ENCODE assay signal across 8 cellular contexts in genomic region chr1:230308039-230308438, GRCh38.
A peak's percentile ranks its signal among the peaks of the same experiment; 100 is the strongest.
DNase-seq lines count a peak whose midpoint lies in the region; FAIRE-seq lines count a peak whose summit lies in the region.

No MANE protein-coding gene starts in this region.

- H3K9ac ChIP-seq in mesendoderm (ENCODE audit: low read length) = no peak overlapping the region

- H2AK5ac ChIP-seq in mesendoderm (ENCODE audit: low read length) = no peak overlapping the region

- no peaks in the 10 kb centered on the region for H3K36me3 ChIP-seq in mesendoderm (ENCODE audit: control insufficient read depth, insufficient read depth, low read length)

- H3K18ac ChIP-seq in mesendoderm (ENCODE audit: low read length) = no peak overlapping the region

- H3K4me3 ChIP-seq in mesendoderm (ENCODE audit: low read length) = no peak overlapping the region

- FAIRE-seq in urothelium cell line (lab: Jason Lieb, UNC) = no peak

- H3K4ac ChIP-seq in mesendoderm (ENCODE audit: low read depth, low read length) = no peak overlapping the region

- no peaks in the 10 kb centered on the region for H3K4me1 ChIP-seq in mesendoderm (ENCODE audit: control insufficient read depth, low read depth, low read length)

- H3K79me2 ChIP-seq in mesendoderm (ENCODE audit: control insufficient read depth, insufficient read depth, low read length) = no peaks in the 10 kb centered on the region

- no CpG with 5 or more reads among the region's 8 CpGs for WGBS in mesendoderm (ENCODE audit: extremely low coverage, insufficient coverage, low lambda C conversion rate)

- H2BK15ac ChIP-seq in mesendoderm (replicated peaks; ENCODE audit: low read depth) = no peak overlapping the region

- no peak overlapping the region for H3K56ac ChIP-seq in mesendoderm (ENCODE audit: low read length)

- no peak overlapping the region for H4K5ac ChIP-seq in mesendoderm (ENCODE audit: low read length)

- H3K4me2 ChIP-seq in mesendoderm (ENCODE audit: low read length) = no peak overlapping the region

- H3K79me1 ChIP-seq in mesendoderm (ENCODE audit: low read length) = no peaks in the 10 kb centered on the region

- H2BK120ac ChIP-seq in mesendoderm (ENCODE audit: low read depth, low read length) = no peak overlapping the region

- DNase-seq in NCI-H748 (lab: John Stamatoyannopoulos, UW; ENCODE audit: unreplicated experiment) (peak; percentile 13), NCI-H748 treated with DMSO at 0.1 percent for 48 hours (lab: John Stamatoyannopoulos, UW) (no peak), amniotic stem cell (lab: John Stamatoyannopoulos, UW) (peak; percentile 18), iPS-NIHi11 (ENCODE audit: low spot score) (peak; percentile 55), urothelium cell line (ENCODE audit: low spot score) (peak; percentile 81), NCI-H526 treated with DMSO at 0.1 percent for 48 hours (lab: John Stamatoyannopoulos, UW) (no peak), mesendoderm (no peak), NCI-H1048 (lab: John Stamatoyannopoulos, UW) (no peak)

- no peak overlapping the region for H3K27ac ChIP-seq in mesendoderm (ENCODE audit: low read depth, low read length)

- H2BK5ac ChIP-seq in mesendoderm (ENCODE audit: low read length) = no peak overlapping the region

- no peak overlapping the region for H3K23ac ChIP-seq in mesendoderm (ENCODE audit: low read length)

- H3K27me3 ChIP-seq in mesendoderm (ENCODE audit: insufficient read depth, low read length, poor library complexity) = no peaks in the 10 kb centered on the region

- no peak overlapping the region for H4K8ac ChIP-seq in mesendoderm (ENCODE audit: low read depth, low read length)

Comparison
In these comparisons a context has a peak if more than half of its experiments do, and no peak if none do; other contexts are left out.
1. DNase-seq: peak in NCI-H748 (single experiment), amniotic stem cell (single experiment), iPS-NIHi11 (single experiment) and urothelium cell line (single experiment); none in NCI-H748 treated with DMSO at 0.1 percent for 48 hours (single experiment), NCI-H526 treated with DMSO at 0.1 percent for 48 hours (single experiment), mesendoderm (single experiment) and NCI-H1048 (single experiment).